In genomic region chr9:83432104-83432627, GRCh38 we compare ENCODE assay signal across 10 cellular contexts.
DNase-seq lines count a peak whose midpoint lies in the region; TF ChIP-seq lines count a peak whose summit lies in the region.
"Had no signal": no experiment of that assay in that cellular context is flagged by ENCODE, and none has a peak within 500 bp of the region (broad histone marks: within the 10 kb centered on the region; RNA-seq: fewer than 3 reads in every experiment).

No MANE protein-coding gene starts in this region.

- H3K27ac Mint-ChIP-seq in activated CD4-positive, alpha-beta memory T cell treated with anti-CD3 and anti-CD28 coated beads for 36 hours: no peak overlapping the region
- no peak overlapping the region for H3K27ac Mint-ChIP-seq in Caco-2 (ENCODE audit: unreplicated experiment)
- H3K27ac Mint-ChIP-seq: CD8-positive, alpha-beta T cell had no signal

- CTCF ChIA-PET in AG04449 (lab: Yijun Ruan, JAX) (interaction anchor here (1.1 kb wide), 1 partner anchor 98 kb away, joined by 3 read pairs; no protein-coding TSS in a partner anchor), Caco-2 (lab: Charles Lee) (interaction anchor here (0.6 kb wide), 1 partner anchor 112 kb away, joined by 3 read pairs; no protein-coding TSS in a partner anchor)
- CTCF ChIA-PET in activated CD4-positive, alpha-beta memory T cell treated with anti-CD3 and anti-CD28 coated beads for 36 hours (lab: Charles Lee): no interaction called here

- H3K27me3 Mint-ChIP-seq in activated CD4-positive, alpha-beta memory T cell treated with anti-CD3 and anti-CD28 coated beads for 36 hours: no peaks in the 10 kb centered on the region
- peaks cover 2% of the 10 kb centered on the region for H3K27me3 Mint-ChIP-seq in Caco-2 (ENCODE audit: insufficient read depth, unreplicated experiment)

- peak; percentile 38 for DNase-seq in AG04449 (ENCODE audit: low read depth, low spot score)
- peak; percentile 9 for DNase-seq in NCI-H69 (lab: John Stamatoyannopoulos, UW)
- peak; percentile 82 for DNase-seq in fibroblast of gingiva (ENCODE audit: low read depth)
- DNase-seq in WERI-Rb-1: no peak
- no peak for DNase-seq in activated T-cell treated with anti-CD3 and anti-CD28 coated beads for 4 hours
- DNase-seq in activated CD4-positive, alpha-beta memory T cell treated with anti-CD3 and anti-CD28 coated beads for 36 hours: no peak
- DNase-seq in Caco-2: no peak
- DNase-seq: CD8-positive, alpha-beta T cell had no signal

- no peaks in the 10 kb centered on the region for H3K36me3 ChIP-seq in muscle layer of duodenum (ENCODE audit: control insufficient read depth in 1 of 2, insufficient read depth in 2 of 2, low read length in 2 of 2)
- no peaks in the 10 kb centered on the region for H3K36me3 ChIP-seq in WERI-Rb-1
- H3K36me3 ChIP-seq in Caco-2 (ENCODE audit: control insufficient read depth, insufficient read depth, low read length): no peaks in the 10 kb centered on the region

- intact Hi-C loops in activated CD4-positive, alpha-beta memory T cell treated with anti-CD3 and anti-CD28 coated beads for 36 hours (cut with micrococcal nuclease): no loop called here
- intact Hi-C loops in Caco-2 (cut with micrococcal nuclease; ENCODE audit: unreplicated experiment): no loop called here

- no peaks in the 10 kb centered on the region for H3K9me3 ChIP-seq in muscle layer of duodenum (ENCODE audit: control insufficient read depth in 1 of 2, low read length in 2 of 2)
- H3K9me3 ChIP-seq in WERI-Rb-1 (ENCODE audit: severe bottlenecking): no peaks in the 10 kb centered on the region
- no peaks in the 10 kb centered on the region for H3K9me3 ChIP-seq in Caco-2

- H3K4me3 Mint-ChIP-seq in activated CD4-positive, alpha-beta memory T cell treated with anti-CD3 and anti-CD28 coated beads for 36 hours: no peak overlapping the region
- no peak overlapping the region for H3K4me3 Mint-ChIP-seq in Caco-2 (ENCODE audit: unreplicated experiment)
- H3K4me3 Mint-ChIP-seq: CD8-positive, alpha-beta T cell had no signal

- no TSS peak for BruUV-seq in Caco-2 (replicated peaks; lab: Mats Ljungman, UMichigan)

- H3K27ac ChIP-seq in muscle layer of duodenum (ENCODE audit: low read length): peak overlapping the region; percentile 28
- H3K27ac ChIP-seq in WERI-Rb-1: no peak overlapping the region
- H3K27ac ChIP-seq: skin epidermis had no signal

- H3K4me3 ChIP-seq in AG04449 (ENCODE audit: low read depth, low read length) (no peak overlapping the region), muscle layer of duodenum (ENCODE audit: low read depth in 1 of 2, low read length in 2 of 2) (no peak overlapping the region), WERI-Rb-1 (ENCODE audit: low read depth, low read length) (no peak overlapping the region), Caco-2 (ENCODE audit: low read depth, low read length) (no peak overlapping the region)
- H3K4me3 ChIP-seq: skin epidermis had no signal

- peaks cover 15 to 18% of the 10 kb centered on the region in 2 donors for H3K4me1 ChIP-seq in muscle layer of duodenum (ENCODE audit: control insufficient read depth in 1 of 2, insufficient read depth in 2 of 2, low read length in 2 of 2)
- H3K4me1 ChIP-seq in Caco-2: no peaks in the 10 kb centered on the region

- POLR2A ChIA-PET in AG04449 (lab: Yijun Ruan, JAX): no interaction called here
- POLR2A ChIA-PET in activated CD4-positive, alpha-beta memory T cell treated with anti-CD3 and anti-CD28 coated beads for 36 hours (lab: Charles Lee): no interaction called here
- POLR2A ChIA-PET in Caco-2 (lab: Charles Lee): no interaction called here

- no peaks in the 10 kb centered on the region for H3K9me3 Mint-ChIP-seq in activated CD4-positive, alpha-beta memory T cell treated with anti-CD3 and anti-CD28 coated beads for 36 hours
- H3K9me3 Mint-ChIP-seq in Caco-2 (ENCODE audit: unreplicated experiment): no peaks in the 10 kb centered on the region
- H3K9me3 Mint-ChIP-seq: CD8-positive, alpha-beta T cell had no signal

- TF ChIP-seq CTCF in AG04449 (IDR thresholded peaks at IDR 0.05; ENCODE audit: insufficient read depth, low read length, missing control alignments): no peak
- TF ChIP-seq CTCF in WERI-Rb-1 (IDR thresholded peaks at IDR 0.05; ENCODE audit: low read depth, low read length): no peak
- no peak for TF ChIP-seq CTCF in Caco-2 (IDR thresholded peaks at IDR 0.05; ENCODE audit: insufficient read depth in 1 of 2, low read depth in 1 of 2, low read length in 1 of 2, severe bottlenecking in 1 of 2, unreplicated experiment in 1 of 2)

- H3K27me3 ChIP-seq in muscle layer of duodenum (ENCODE audit: low read depth, low read length) (no peaks in the 10 kb centered on the region), WERI-Rb-1 (ENCODE audit: insufficient read depth, low read depth, severe bottlenecking) (no peaks in the 10 kb centered on the region), Caco-2 (replicated peaks; ENCODE audit: control insufficient read depth, insufficient read depth, low read length) (no peaks in the 10 kb centered on the region)

- no peaks in the 10 kb centered on the region for H3K36me3 Mint-ChIP-seq in activated CD4-positive, alpha-beta memory T cell treated with anti-CD3 and anti-CD28 coated beads for 36 hours
- no peaks in the 10 kb centered on the region for H3K36me3 Mint-ChIP-seq in Caco-2 (ENCODE audit: insufficient read depth, unreplicated experiment)
- H3K36me3 Mint-ChIP-seq: CD8-positive, alpha-beta T cell had no signal

- no peaks in the 10 kb centered on the region for H3K4me1 Mint-ChIP-seq in activated CD4-positive, alpha-beta memory T cell treated with anti-CD3 and anti-CD28 coated beads for 36 hours (ENCODE audit: low read depth)
- no peaks in the 10 kb centered on the region for H3K4me1 Mint-ChIP-seq in Caco-2 (ENCODE audit: low read depth, unreplicated experiment)

Comparison
In these comparisons a context has a peak if more than half of its experiments do, and no peak if none do; other contexts are left out.
1. DNase-seq: peak in AG04449 (single experiment), NCI-H69 (single experiment) and fibroblast of gingiva (single experiment); none in WERI-Rb-1 (single experiment), activated T-cell treated with anti-CD3 and anti-CD28 coated beads for 4 hours (single experiment), activated CD4-positive, alpha-beta memory T cell treated with anti-CD3 and anti-CD28 coated beads for 36 hours (single experiment) and Caco-2 (0 of 2).